In the genomic region with DNA sequence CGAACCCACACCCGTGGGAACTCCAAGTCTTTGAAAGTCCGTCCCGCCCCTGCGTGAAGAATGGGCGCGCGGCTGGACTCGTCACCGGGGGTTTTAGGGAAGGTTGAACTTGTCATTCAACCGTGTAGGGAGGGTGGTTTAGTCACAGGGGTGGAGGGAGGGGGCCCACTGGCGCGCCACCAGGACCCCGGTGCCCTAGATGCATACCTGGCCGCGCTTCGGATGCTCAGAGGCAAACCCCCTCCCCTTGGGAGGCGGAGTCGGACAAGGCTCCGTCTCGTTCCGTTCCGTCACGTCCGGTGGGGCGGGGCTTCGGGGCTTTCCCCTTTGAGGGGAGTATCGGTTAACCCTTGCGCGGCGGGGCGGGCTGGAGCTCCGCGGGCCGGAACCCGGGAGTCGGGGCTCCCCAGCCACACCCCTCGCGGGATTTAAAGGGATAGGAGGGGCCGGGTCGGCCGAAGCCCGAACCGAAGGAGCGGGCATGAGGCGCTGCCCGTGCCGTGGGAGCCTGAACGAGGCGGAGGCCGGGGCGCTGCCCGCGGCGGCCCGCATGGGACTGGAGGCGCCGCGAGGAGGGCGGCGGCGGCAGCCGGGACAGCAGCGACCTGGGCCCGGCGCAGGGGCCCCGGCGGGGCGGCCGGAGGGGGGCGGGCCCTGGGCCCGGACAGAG, we compare ENCODE assay signal across 8 cellular contexts. TPM values are rescaled to one million over a fixed set of nuclear protein-coding genes. Genes with fewer than 3 reads are reported as not detected.
A peak's percentile ranks its signal among the peaks of the same experiment; 100 is the strongest.
DNase-seq lines count a peak whose midpoint lies in the region; ATAC-seq, FAIRE-seq and TF ChIP-seq lines count a peak whose summit lies in the region.

A gene (minus strand): TSS at position 232 of the 670 bp plus-strand sequence. CDS start 2,254 bp downstream, outside the sequence.
A gene (plus strand): TSS at position 458 of the 670 bp plus-strand sequence. CDS start 24 bp downstream, at position 482.

- peaks cover 51 to 66% of the 10 kb centered on the region in 2 donors for H3K4me1 Mint-ChIP-seq in natural killer cell

- FAIRE-seq in H54 (lab: Jason Lieb, UNC) = no peak

- H3K27me3 Mint-ChIP-seq in natural killer cell (ENCODE audit: low read depth in 2 of 2) = no peaks in the 10 kb centered on the region

- POLR2A ChIA-PET in RWPE1 (lab: Yijun Ruan, JAX; ENCODE audit: low non-redundant PET) = interaction anchor here (0.6 to 0.9 kb wide), 4 partner anchors 8 to 37 kb away, joined by 3 to 10 read pairs (median 3); a partner anchor contains a TSS

- intact Hi-C loops in natural killer cell (cut with micrococcal nuclease) = loop anchor here (1.0 to 5.0 kb wide), 3 partner anchors 44 to 82 kb away; a partner anchor contains a TSS

- CTCF ChIA-PET in RWPE1 (lab: Yijun Ruan, JAX) = no interaction called here

- H3K9me3 Mint-ChIP-seq in natural killer cell = no peaks in the 10 kb centered on the region

- peak within 1 kb of the TSS; percentile 100 for H3K27ac ChIP-seq in RWPE1

- H3K27ac Mint-ChIP-seq in natural killer cell = peak within 1 kb of the TSS; percentile 99

- no peaks in the 10 kb centered on the region for H3K36me3 Mint-ChIP-seq in natural killer cell

- ATAC-seq in natural killer cell = peak; percentile 69 to 91 (median 76)

- peak; percentile 61 for TF ChIP-seq POLR2A in H54 (IDR thresholded peaks at IDR 0.05; ENCODE audit: low read depth, low read length)

- DNase-seq in ELF-1 (ENCODE audit: low read depth, low spot score) (peak; percentile 97), H54 (ENCODE audit: insufficient read length, low spot score) (peak; percentile 93), LoVo (ENCODE audit: low spot score) (peak; percentile 94), RWPE1 (ENCODE audit: low spot score) (peak; percentile 92), fibroblast of peridontal ligament (ENCODE audit: extremely low read depth) (peak; percentile 96), natural killer cell (peak; percentile 100)
- DNase-seq in activated T-helper 9 cell treated with anti-CD3 and anti-CD28 coated beads, Interleukin-2, amount 50 U/mL, for 16 hours (ENCODE audit: low read depth) = peak; percentile 100
- DNase-seq in stimulated activated naive CD4-positive, alpha-beta T cell (lab: John Stamatoyannopoulos, UW) = peak; percentile 94 to 99 (median 98)

- no peak for TF ChIP-seq CTCF in RWPE1 (conservative IDR thresholded peaks at IDR 0.05; ENCODE audit: low read depth)
- TF ChIP-seq CTCF in natural killer cell (IDR thresholded peaks at IDR 0.05) = no peak

- H3K4me3 Mint-ChIP-seq in natural killer cell = peak within 1 kb of the TSS; percentile 93

RNA-seq across cellular contexts. Expression of the first gene that starts in this region (rescaled TPM):
- 10 to 100 TPM; 31.8 to 46.7 (median 39.6) TPM for total RNA-seq in natural killer cell

RNA-seq across cellular contexts. Expression of the second gene that starts in this region (rescaled TPM):
- total RNA-seq in natural killer cell = 10 to 100 TPM in 2 of 3 donors, 1 to 10 TPM in 1; 8.7 to 11.1 (median 11.0) TPM

Comparison
In these comparisons a context has a peak if more than half of its experiments do, and no peak if none do; other contexts are left out.
1. Peak in every context shown above with its lines: DNase-seq, ATAC-seq and H3K27ac ChIP-seq.